Comparison of ENCODE assay signal across 5 cellular contexts in the genomic region with DNA sequence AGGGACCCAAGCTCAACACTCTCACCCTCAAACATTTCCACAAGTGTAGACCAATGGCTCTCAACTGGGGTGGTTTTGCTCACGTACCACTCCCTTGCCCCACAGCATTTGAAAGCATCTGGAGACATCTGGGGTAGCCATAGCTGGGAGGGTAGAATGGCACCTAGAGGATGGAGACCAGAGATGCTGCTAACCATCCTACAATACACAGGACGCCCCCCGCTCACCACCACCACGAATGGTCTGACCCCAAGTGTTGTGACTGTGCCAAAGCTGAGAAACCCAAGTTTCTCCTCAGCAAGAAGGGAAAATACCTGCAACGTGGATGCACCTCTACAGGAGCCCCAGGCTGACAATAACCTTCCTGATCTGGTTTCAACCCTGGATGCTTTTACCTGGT. TPM values are rescaled to one million over a fixed set of nuclear protein-coding genes. Genes with fewer than 3 reads are reported as not detected.
"Had no signal": no experiment of that assay in that cellular context is flagged by ENCODE, and none has a peak within 500 bp of the region (broad histone marks: within the 10 kb centered on the region; RNA-seq: fewer than 3 reads in every experiment).

No MANE protein-coding gene starts in this region.

RNA-seq across cellular contexts. Expression of a gene that starts 24.7 kb away (rescaled TPM):
- total RNA-seq: GM23248, H1, H4, H9, HFFc6 had no signal
